ENCODE assay signal across 15 cellular contexts in genomic region chr11:118901494-118902335, GRCh38. TPM values are rescaled to one million over a fixed set of nuclear protein-coding genes. Genes with fewer than 3 reads are reported as not detected.
DNase-seq lines count a peak whose midpoint lies in the region; ATAC-seq and TF ChIP-seq lines count a peak whose summit lies in the region.
"Had no signal": no experiment of that assay in that cellular context is flagged by ENCODE, and none has a peak within 500 bp of the region (broad histone marks: within the 10 kb centered on the region; RNA-seq: fewer than 3 reads in every experiment).

No MANE protein-coding gene starts in this region.

- H3K4me1 ChIP-seq in Loucy (ENCODE audit: insufficient read depth, low read length, poor library complexity, severe bottlenecking) (no peaks in the 10 kb centered on the region), colonic mucosa (no peaks in the 10 kb centered on the region), osteoblast (ENCODE audit: insufficient read depth, low read length) (no peaks in the 10 kb centered on the region)
- H3K4me1 ChIP-seq: neural progenitor cell had no signal

- H3K36me3 ChIP-seq in Loucy (ENCODE audit: insufficient read depth, low read length): peaks cover 43% of the 10 kb centered on the region; the same call in 1 of the 2 replicates
- peaks cover 4% of the 10 kb centered on the region for H3K36me3 ChIP-seq in colonic mucosa
- peaks cover 65% of the 10 kb centered on the region for H3K36me3 ChIP-seq in osteoblast (ENCODE audit: insufficient read depth, low read length)

- no peaks in the 10 kb centered on the region for H3K27me3 Mint-ChIP-seq in activated CD4-positive, alpha-beta T cell treated with anti-CD3 and anti-CD28 coated beads, Interleukin-2, amount 10 ng/mL, durations not matched to agents 7 days and 5 days
- H3K27me3 Mint-ChIP-seq: type B pancreatic cell had no signal

- H3K9me3 ChIP-seq in Loucy (ENCODE audit: insufficient read depth, low read depth, low read length) (no peaks in the 10 kb centered on the region), colonic mucosa (no peaks in the 10 kb centered on the region), osteoblast (ENCODE audit: low read depth, low read length) (no peaks in the 10 kb centered on the region)

- H3K9ac ChIP-seq in Loucy (ENCODE audit: low read depth, low read length, poor library complexity, severe bottlenecking) (no peak overlapping the region), colonic mucosa (ENCODE audit: low read depth in 2 of 2, low read length in 2 of 2) (no peak overlapping the region)
- H3K9ac ChIP-seq: neural progenitor cell had no signal

- H3K9me2 ChIP-seq in Loucy (replicated peaks; ENCODE audit: low read depth, low read length): no peaks in the 10 kb centered on the region

- H3K9me3 Mint-ChIP-seq in activated CD4-positive, alpha-beta T cell treated with anti-CD3 and anti-CD28 coated beads, Interleukin-2, amount 10 ng/mL, durations not matched to agents 7 days and 5 days: no peaks in the 10 kb centered on the region
- H3K9me3 Mint-ChIP-seq: neural progenitor cell, type B pancreatic cell had no signal

- H3K27ac Mint-ChIP-seq in activated CD4-positive, alpha-beta T cell treated with anti-CD3 and anti-CD28 coated beads, Interleukin-2, amount 10 ng/mL, durations not matched to agents 7 days and 5 days: peak overlapping the region; percentile 68
- H3K27ac Mint-ChIP-seq: neural progenitor cell, type B pancreatic cell had no signal

- H3K27me3 ChIP-seq in Loucy (ENCODE audit: insufficient read depth, low read length, poor library complexity, severe bottlenecking) (no peaks in the 10 kb centered on the region), colonic mucosa (no peaks in the 10 kb centered on the region), osteoblast (ENCODE audit: insufficient read depth, low read length) (no peaks in the 10 kb centered on the region)
- H3K27me3 ChIP-seq: neural progenitor cell had no signal

- H3F3A ChIP-seq in Loucy (ENCODE audit: low read depth): no peaks in the 10 kb centered on the region

- intact Hi-C loops in colonic mucosa (cut with DNase I): loop anchor here (10.0 kb wide), 1 partner anchor 207 kb away; no protein-coding TSS in a partner anchor

- H2AFZ ChIP-seq in Loucy (ENCODE audit: low read length) (no peak overlapping the region), osteoblast (ENCODE audit: low read length) (no peak overlapping the region)
- H2AFZ ChIP-seq: neural progenitor cell had no signal

- POLR2A ChIA-PET in activated CD4-positive, alpha-beta T cell treated with anti-CD3 and anti-CD28 coated beads, Interleukin-2, amount 10 ng/mL, durations not matched to agents 7 days and 5 days (lab: Charles Lee): no interaction called here

- no peak for DNase-seq in activated CD4-positive, alpha-beta T cell treated with anti-CD3 and anti-CD28 coated beads, Interleukin-2, amount 10 ng/mL, durations not matched to agents 7 days and 5 days
- no peak for DNase-seq in activated CD4-positive, alpha-beta T cell treated with anti-CD3 and anti-CD28 coated beads, Interleukin-2, amount 50 U/mL, for 1 hour
- DNase-seq in colonic mucosa (peak; percentile 24), osteoblast (ENCODE audit: insufficient read length, low spot score, missing footprints) (peak; percentile 80), OCI-M1 (lab: John Stamatoyannopoulos, UW) (no peak)
- DNase-seq: 8988T; activated CD4-positive, alpha-beta T cell treated with anti-CD3 and anti-CD28 coated beads for 1 hour; activated effector memory CD4-positive, alpha-beta T cell treated with Interleukin-2 at 50 U/mL for 16 hours; HCEC 1CT; NCI-H1930 had no signal

- TF ChIP-seq CTCF in Loucy (conservative IDR thresholded peaks at IDR 0.05; ENCODE audit: low read length) (0 out of 2 replicates have a peak, but pooled peaks have one; percentile 19), colonic mucosa (IDR thresholded peaks at IDR 0.05) (no peak), osteoblast (IDR thresholded peaks at IDR 0.05; ENCODE audit: extremely low read depth, low read depth, low read length) (peak; percentile 11)

- CTCF ChIA-PET in activated CD4-positive, alpha-beta T cell treated with anti-CD3 and anti-CD28 coated beads, Interleukin-2, amount 10 ng/mL, durations not matched to agents 7 days and 5 days (lab: Charles Lee): interaction anchor here (1.0 kb wide), 1 partner anchor 19 kb away, joined by 4 read pairs; no protein-coding TSS in a partner anchor

- no peak overlapping the region for H3K4me3 ChIP-seq in Loucy (ENCODE audit: low read length, poor library complexity, severe bottlenecking)
- H3K4me3 ChIP-seq in colonic mucosa: no peak overlapping the region
- no peak overlapping the region for H3K4me3 ChIP-seq in osteoblast (ENCODE audit: insufficient read depth, low read length)
- H3K4me3 ChIP-seq: neural progenitor cell had no signal

- no peaks in the 10 kb centered on the region for H3K79me2 ChIP-seq in Loucy (ENCODE audit: insufficient read depth, low read length)
- H3K79me2 ChIP-seq in osteoblast (ENCODE audit: insufficient read depth, low read length): peaks cover 26% of the 10 kb centered on the region

- H3K36me3 Mint-ChIP-seq in activated CD4-positive, alpha-beta T cell treated with anti-CD3 and anti-CD28 coated beads, Interleukin-2, amount 10 ng/mL, durations not matched to agents 7 days and 5 days (ENCODE audit: low read depth): peaks cover 46% of the 10 kb centered on the region
- H3K36me3 Mint-ChIP-seq: type B pancreatic cell had no signal

- no peak overlapping the region for H3K27ac ChIP-seq in colonic mucosa
- no peak overlapping the region for H3K27ac ChIP-seq in osteoblast (ENCODE audit: low read depth, low read length)
- H3K27ac ChIP-seq: neural progenitor cell had no signal

- no peaks in the 10 kb centered on the region for H4K20me1 ChIP-seq in Loucy (ENCODE audit: insufficient read depth, low read length, poor library complexity, severe bottlenecking)
- H4K20me1 ChIP-seq in osteoblast (ENCODE audit: insufficient read depth, low read length): peaks cover 46% of the 10 kb centered on the region

- H3K4me1 Mint-ChIP-seq in activated CD4-positive, alpha-beta T cell treated with anti-CD3 and anti-CD28 coated beads, Interleukin-2, amount 10 ng/mL, durations not matched to agents 7 days and 5 days: peaks cover 16% of the 10 kb centered on the region

- no peak overlapping the region for H3K4me2 ChIP-seq in Loucy (ENCODE audit: low read depth, low read length, poor library complexity, severe bottlenecking)
- no peak overlapping the region for H3K4me2 ChIP-seq in osteoblast (ENCODE audit: insufficient read depth, low read length)
- H3K4me2 ChIP-seq: neural progenitor cell had no signal

- no peak for ATAC-seq in HG03520 (IDR thresholded peaks at IDR 0.05; ENCODE audit: unreplicated experiment)
- ATAC-seq in GM19455 (IDR thresholded peaks at IDR 0.05; ENCODE audit: unreplicated experiment): no peak

- H3K4me3 Mint-ChIP-seq in activated CD4-positive, alpha-beta T cell treated with anti-CD3 and anti-CD28 coated beads, Interleukin-2, amount 10 ng/mL, durations not matched to agents 7 days and 5 days: no peak overlapping the region
- H3K4me3 Mint-ChIP-seq: neural progenitor cell, type B pancreatic cell had no signal

RNA-seq across cellular contexts. Expression of gene CXCR5, which starts 18.0 kb away (rescaled TPM):
- under 1 TPM; 0.50 to 0.52 TPM for total RNA-seq in activated CD4-positive, alpha-beta T cell treated with anti-CD3 and anti-CD28 coated beads, Interleukin-2, amount 10 ng/mL, durations not matched to agents 7 days and 5 days
- total RNA-seq in colonic mucosa (under 1 TPM; 0.05 to 0.19 TPM), osteoblast (not detected in 2 replicates)

RNA-seq across cellular contexts. Expression of gene BCL9L, which starts 24.0 kb away (rescaled TPM):
- 100 to 1,000 TPM; 103 to 109 TPM for total RNA-seq in activated CD4-positive, alpha-beta T cell treated with anti-CD3 and anti-CD28 coated beads, Interleukin-2, amount 10 ng/mL, durations not matched to agents 7 days and 5 days
- 10 to 100 TPM; 31.4 to 37.4 TPM for total RNA-seq in colonic mucosa
- 27.9 and 28.3 TPM in 2 replicates for total RNA-seq in osteoblast

RNA-seq across cellular contexts. Expression of gene UPK2, which starts 54.4 kb away (rescaled TPM):
- under 1 TPM in 1 of 2 experiments, not detected in 1; 0.60 TPM for total RNA-seq in activated CD4-positive, alpha-beta T cell treated with anti-CD3 and anti-CD28 coated beads, Interleukin-2, amount 10 ng/mL, durations not matched to agents 7 days and 5 days
- total RNA-seq in colonic mucosa (not detected), osteoblast (not detected in 2 replicates)

Comparison
In these comparisons a context has a peak if more than half of its experiments do, and no peak if none do; other contexts are left out.
1. DNase-seq: peak in colonic mucosa (single experiment) and osteoblast (single experiment); none in activated CD4-positive, alpha-beta T cell treated with anti-CD3 and anti-CD28 coated beads, Interleukin-2, amount 10 ng/mL, durations not matched to agents 7 days and 5 days (single experiment), activated CD4-positive, alpha-beta T cell treated with anti-CD3 and anti-CD28 coated beads, Interleukin-2, amount 50 U/mL, for 1 hour (single experiment) and OCI-M1 (single experiment).